Comparison of ENCODE assay signal across 26 cellular contexts in genomic region chr2:230435431-230435830, GRCh38. TPM values are rescaled to one million over a fixed set of nuclear protein-coding genes. Genes with fewer than 3 reads are reported as not detected.
DNase-seq lines count a peak whose midpoint lies in the region; ATAC-seq and TF ChIP-seq lines count a peak whose summit lies in the region.
"Had no signal": no experiment of that assay in that cellular context is flagged by ENCODE, and none has a peak within 500 bp of the region (broad histone marks: within the 10 kb centered on the region; RNA-seq: fewer than 3 reads in every experiment).

No MANE protein-coding gene starts in this region.

- H3K36me3 ChIP-seq in CD4-positive, CD25-positive, alpha-beta regulatory T cell (ENCODE audit: control insufficient read depth, insufficient read depth, low read length): peaks cover 54% of the 10 kb centered on the region
- H3K36me3 ChIP-seq in GM23248 (ENCODE audit: low read depth): 0 out of 2 replicates have a peak, but pooled peaks cover 10% of the 10 kb centered on the region
- H3K36me3 ChIP-seq: pancreas, right atrium auricular region had no signal

- peaks cover 0 to 10% (median 8%) of the 10 kb centered on the region in 7 donors for H3K9me3 Mint-ChIP-seq in CD4-positive, CD25-positive, alpha-beta regulatory T cell
- peaks cover 0 to 3% of the 10 kb centered on the region in 2 donors for H3K9me3 Mint-ChIP-seq in natural killer cell

- H3K4me3 ChIP-seq in CD4-positive, CD25-positive, alpha-beta regulatory T cell (ENCODE audit: low read depth, low read length): no peak overlapping the region
- H3K4me3 ChIP-seq in GM23248: no peak overlapping the region
- H3K4me3 ChIP-seq in epithelial cell of esophagus (ENCODE audit: low read length): no peak overlapping the region
- H3K4me3 ChIP-seq: pancreas, right atrium auricular region, spleen had no signal

- H3K27me3 ChIP-seq in CD4-positive, CD25-positive, alpha-beta regulatory T cell (ENCODE audit: control insufficient read depth, insufficient read depth, low read length): no peaks in the 10 kb centered on the region
- no peaks in the 10 kb centered on the region for H3K27me3 ChIP-seq in GM23248 (replicated peaks; ENCODE audit: insufficient read depth)
- H3K27me3 ChIP-seq: pancreas, right atrium auricular region, spleen had no signal

- peaks cover 53% of the 10 kb centered on the region for H3K36me3 Mint-ChIP-seq in CD4-positive, CD25-positive, alpha-beta regulatory T cell
- peaks cover 12% of the 10 kb centered on the region for H3K36me3 Mint-ChIP-seq in natural killer cell

- peaks cover 8 to 22% of the 10 kb centered on the region in 2 experiments for H3K9me3 ChIP-seq in CD4-positive, CD25-positive, alpha-beta regulatory T cell (ENCODE audit: control insufficient read depth in 2 of 2, low read length in 2 of 2)
- no peaks in the 10 kb centered on the region for H3K9me3 ChIP-seq in GM23248 (ENCODE audit: low read depth)

- no peak for TF ChIP-seq CTCF in epithelial cell of esophagus (IDR thresholded peaks at IDR 0.05; ENCODE audit: insufficient read depth, low read depth, low read length, missing control alignments)
- no peak for TF ChIP-seq CTCF in natural killer cell (IDR thresholded peaks at IDR 0.05)

- no peak for DNase-seq in CD4-positive, CD25-positive, alpha-beta regulatory T cell
- no peak for DNase-seq in GM23248
- peak; percentile 48 for DNase-seq in epithelial cell of esophagus (ENCODE audit: low read depth)
- no peak for DNase-seq in natural killer cell
- no peak for DNase-seq in LoVo (ENCODE audit: low spot score)
- DNase-seq: activated CD4-positive, alpha-beta memory T cell treated with anti-CD3 and anti-CD28 coated beads, Interleukin-2, amount 10 ng/mL, durations not matched to agents 7 days and 5 days; anterior cingulate cortex; caudate nucleus; DMS53; KBM-7; left cardiac atrium; mesendoderm; MM.1S; NCI-H1417; NCI-H2081 treated with DMSO at 0.1 percent for 48 hours; NCI-H345; NCI-H774; pancreas; spleen; stimulated activated CD4-positive, alpha-beta T cell treated with anti-CD3 and anti-CD28 coated beads, Interleukin-2, amount 100 ng/mL, for 48 hours; stimulated activated naive CD4-positive, alpha-beta T cell; T1000 had no signal

- H3K4me3 Mint-ChIP-seq in CD4-positive, CD25-positive, alpha-beta regulatory T cell: peak overlapping the region in 1 of 4 donors; percentile 43
- H3K4me3 Mint-ChIP-seq in natural killer cell: no peak overlapping the region
- H3K4me3 Mint-ChIP-seq: activated CD4-positive, alpha-beta memory T cell treated with anti-CD3 and anti-CD28 coated beads, Interleukin-2, amount 10 ng/mL, durations not matched to agents 7 days and 5 days; dendritic cell treated with granulocyte-macrophage colony-stimulating factor and Interleukin-4, amounts not matched to agents 40 ng/mL and 50 ng/mL, for 4 days had no signal

- H3K9ac ChIP-seq in GM23248: no peak overlapping the region

- intact Hi-C loops in natural killer cell (cut with micrococcal nuclease): no loop called here

- H3K4me1 ChIP-seq in CD4-positive, CD25-positive, alpha-beta regulatory T cell (ENCODE audit: control insufficient read depth, insufficient read depth, low read length, poor library complexity, severe bottlenecking): peaks cover 33% of the 10 kb centered on the region
- peaks cover 17% of the 10 kb centered on the region for H3K4me1 ChIP-seq in GM23248 (ENCODE audit: insufficient read depth)

- peaks cover 98% of the 10 kb centered on the region for H3K79me2 ChIP-seq in GM23248 (ENCODE audit: insufficient read depth)

- in situ Hi-C loops in GM23248 (cut with MboI): no loop called here

- peak overlapping the region; percentile 43 for H3K27ac ChIP-seq in CD4-positive, CD25-positive, alpha-beta regulatory T cell (ENCODE audit: insufficient read depth, low read length, poor library complexity, severe bottlenecking)
- H3K27ac ChIP-seq in GM23248: peak overlapping the region; percentile 41
- H3K27ac ChIP-seq: pancreas, right atrium auricular region had no signal

- peaks cover 45 to 72% (median 55%) of the 10 kb centered on the region in 4 donors for H3K4me1 Mint-ChIP-seq in CD4-positive, CD25-positive, alpha-beta regulatory T cell
- H3K4me1 Mint-ChIP-seq in natural killer cell: peaks cover 66% of the 10 kb centered on the region in 2 donors

- peak overlapping the region in 2 of 3 donors; percentile 45 to 82 for H3K27ac Mint-ChIP-seq in CD4-positive, CD25-positive, alpha-beta regulatory T cell
- peak overlapping the region; percentile 73 to 85 for H3K27ac Mint-ChIP-seq in natural killer cell
- H3K27ac Mint-ChIP-seq: activated CD4-positive, alpha-beta memory T cell treated with anti-CD3 and anti-CD28 coated beads, Interleukin-2, amount 10 ng/mL, durations not matched to agents 7 days and 5 days had no signal

- H2AFZ ChIP-seq in GM23248: no peak overlapping the region

- no peaks in the 10 kb centered on the region for H3K27me3 Mint-ChIP-seq in CD4-positive, CD25-positive, alpha-beta regulatory T cell
- no peaks in the 10 kb centered on the region for H3K27me3 Mint-ChIP-seq in natural killer cell (ENCODE audit: low read depth in 2 of 2)
- H3K27me3 Mint-ChIP-seq: activated CD4-positive, alpha-beta memory T cell treated with anti-CD3 and anti-CD28 coated beads, Interleukin-2, amount 10 ng/mL, durations not matched to agents 7 days and 5 days; dendritic cell treated with granulocyte-macrophage colony-stimulating factor and Interleukin-4, amounts not matched to agents 40 ng/mL and 50 ng/mL, for 4 days had no signal

- H3F3A ChIP-seq in GM23248 (ENCODE audit: insufficient read depth): peaks cover 17% of the 10 kb centered on the region

- no peaks in the 10 kb centered on the region for H3K9me2 ChIP-seq in GM23248 (ENCODE audit: insufficient read depth)

- ATAC-seq in CD4-positive, CD25-positive, alpha-beta regulatory T cell (ENCODE audit: low read depth in 2 of 2): no peak
- ATAC-seq in natural killer cell (no peak), HG02678 (IDR thresholded peaks at IDR 0.05; ENCODE audit: unreplicated experiment) (no peak), GM21528 (IDR thresholded peaks at IDR 0.05; ENCODE audit: low FRiP score, unreplicated experiment) (no peak)
- ATAC-seq: left cardiac atrium, pancreas had no signal

- 74 to 75% methylated on average over 2 of the region's 2 CpGs for WGBS in GM23248 (ENCODE audit: low coverage in 1 of 2, low lambda C conversion rate in 2 of 2, missing lambda C conversion rate in 2 of 2), 2 experiments

- peaks cover 3% of the 10 kb centered on the region; the same call in 1 of the 2 replicates for H4K20me1 ChIP-seq in GM23248 (ENCODE audit: insufficient read depth)

- peak overlapping the region; percentile 5 for H3K4me2 ChIP-seq in GM23248 (ENCODE audit: unreplicated experiment)

RNA-seq across cellular contexts. Expression of gene SP100, which starts 19.4 kb away (rescaled TPM):
- total RNA-seq in CD4-positive, CD25-positive, alpha-beta regulatory T cell: 335 TPM
- 100 to 1,000 TPM; 116 to 130 (median 122) TPM for polyA plus RNA-seq in CD4-positive, CD25-positive, alpha-beta regulatory T cell
- total RNA-seq in GM23248 (2014; rRNA removed; shearing (Covaris generic)): 73.5 and 75.8 TPM in 2 replicates
- polyA plus RNA-seq in GM23248 (2016; fragmentation: Nextera tagmentation; extraction: Ambion mirVana): 108 TPM in 2 replicates
- total RNA-seq in natural killer cell: 100 to 1,000 TPM; 338 to 393 (median 363) TPM
